ENCODE assay signal across 31 cellular contexts in the genomic region with DNA sequence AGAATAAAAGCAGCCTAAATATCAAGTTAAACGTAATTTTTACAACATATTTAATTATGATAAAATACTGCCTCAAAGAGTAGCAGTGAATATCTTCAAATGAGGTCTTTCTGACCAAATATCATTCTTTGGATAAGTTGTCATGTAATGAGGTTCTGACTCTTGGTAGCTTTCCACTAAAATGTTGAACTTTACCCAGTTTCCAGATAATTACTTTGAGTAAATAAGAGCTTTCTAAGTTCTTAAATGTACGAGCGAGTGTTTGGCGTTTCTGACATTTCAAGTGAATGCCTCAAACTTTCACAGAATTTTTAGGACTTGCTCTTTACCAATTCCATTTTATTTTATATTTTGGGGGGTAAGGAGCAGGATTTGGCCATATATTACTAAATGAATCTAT.
DNase-seq lines count a peak whose midpoint lies in the region; ATAC-seq, FAIRE-seq and TF ChIP-seq lines count a peak whose summit lies in the region.
"Had no signal": no experiment of that assay in that cellular context is flagged by ENCODE, and none has a peak within 500 bp of the region (broad histone marks: within the 10 kb centered on the region; RNA-seq: fewer than 3 reads in every experiment).

No MANE protein-coding gene starts in this region.

- no peak for TF ChIP-seq RAD21 in HepG2 (CRISPR knock-in tag; IDR thresholded peaks at IDR 0.05)

- H3K4me1 ChIP-seq in HepG2 (ENCODE audit: insufficient read depth, low read length) (peaks cover 14% of the 10 kb centered on the region), right lobe of liver (no peaks in the 10 kb centered on the region), hepatocyte (ENCODE audit: insufficient read depth) (peaks cover 5% of the 10 kb centered on the region)
- H3K4me1 ChIP-seq: A549; BE2C; BLaER1; BLaER1 treated with 17β-estradiol and CSF1 and Interleukin-3, amounts not matched to agents 10 nM and 100 nM had no signal

- TF ChIP-seq CTCF in HepG2 (CRISPR knock-in tag; IDR thresholded peaks at IDR 0.05), result no peak
- no peak for TF ChIP-seq CTCF in right lobe of liver (IDR thresholded peaks at IDR 0.05)
- no peak for TF ChIP-seq CTCF in hepatocyte (IDR thresholded peaks at IDR 0.05; ENCODE audit: poor library complexity)

- no peaks in the 10 kb centered on the region for H3K36me3 ChIP-seq in HepG2 (replicated peaks in 1 of 2; ENCODE audit: control insufficient read depth in 1 of 2, insufficient read depth in 2 of 2, low read length in 2 of 2)
- no peaks in the 10 kb centered on the region for H3K36me3 ChIP-seq in right lobe of liver
- no peaks in the 10 kb centered on the region for H3K36me3 ChIP-seq in hepatocyte (replicated peaks; ENCODE audit: insufficient read depth, low read depth)
- H3K36me3 ChIP-seq: BE2C; BLaER1; BLaER1 treated with 17β-estradiol and CSF1 and Interleukin-3, amounts not matched to agents 10 nM and 100 nM had no signal

- in situ Hi-C loops in HepG2 (cut with HindIII; ENCODE audit: extremely low pct_ligation_motif_present, low pct_unique_long_range_greater_than_20kb), result no loop called here

- CTCF ChIA-PET in HepG2 (lab: Yijun Ruan, JAX; ENCODE audit: low intra/inter-chr PET ratio, low total read pairs), result no interaction called here

- H3K79me2 ChIP-seq in HepG2 (ENCODE audit: insufficient read depth, low read length), result no peaks in the 10 kb centered on the region
- H3K79me2 ChIP-seq in hepatocyte, result no peaks in the 10 kb centered on the region

- intact Hi-C loops in HepG2 (cut with micrococcal nuclease; ENCODE audit: unreplicated experiment), result no loop called here
- intact Hi-C loops in right lobe of liver (cut with DNase I), result no loop called here

- no peak for TF ChIP-seq POLR2A in HepG2 (IDR thresholded peaks at IDR 0.05; ENCODE audit: insufficient read depth in 1 of 2, low read depth in 2 of 2, low read length in 2 of 2)
- TF ChIP-seq POLR2A in right lobe of liver (IDR thresholded peaks at IDR 0.05), result no peak

- POLR2A ChIA-PET in HepG2 (lab: Yijun Ruan, JAX), result no interaction called here

- H3K27me3 ChIP-seq in HepG2 (ENCODE audit: control insufficient read depth in 1 of 2, insufficient read depth in 2 of 2, low read length in 2 of 2), result no peaks in the 10 kb centered on the region
- H3K27me3 ChIP-seq in right lobe of liver, result no peaks in the 10 kb centered on the region
- H3K27me3 ChIP-seq in hepatocyte, result no peaks in the 10 kb centered on the region
- H3K27me3 ChIP-seq: BE2C; BLaER1; BLaER1 treated with 17β-estradiol and CSF1 and Interleukin-3, amounts not matched to agents 10 nM and 100 nM had no signal

- H3K4me2 ChIP-seq in HepG2 (ENCODE audit: low read depth, low read length) (no peak overlapping the region; the same call in 1 of the 2 replicates), hepatocyte (peak overlapping the region; percentile 59)
- H3K4me2 ChIP-seq: A549; BLaER1; BLaER1 treated with 17β-estradiol and CSF1 and Interleukin-3, amounts not matched to agents 10 nM and 100 nM had no signal

- H3K4me3 ChIP-seq in HepG2 (replicated peaks in 1 of 3; ENCODE audit: insufficient read depth in 1 of 3, low read depth in 2 of 3, low read length in 3 of 3) (no peak overlapping the region), right lobe of liver (no peak overlapping the region), hepatocyte (no peak overlapping the region)
- H3K4me3 ChIP-seq: A549; BLaER1; BLaER1 treated with 17β-estradiol and CSF1 and Interleukin-3, amounts not matched to agents 10 nM and 100 nM had no signal

- H4K20me1 ChIP-seq in HepG2 (ENCODE audit: insufficient read depth, low read length) (no peaks in the 10 kb centered on the region), hepatocyte (ENCODE audit: insufficient read depth, poor library complexity, severe bottlenecking) (no peaks in the 10 kb centered on the region)
- H4K20me1 ChIP-seq: BLaER1; BLaER1 treated with 17β-estradiol and CSF1 and Interleukin-3, amounts not matched to agents 10 nM and 100 nM had no signal

- under 1% methylated on average over 4 of the region's 4 CpGs for WGBS in HepG2 (ENCODE audit: low lambda C conversion rate)
- WGBS in right lobe of liver (ENCODE audit: insufficient coverage, low coverage, low lambda C conversion rate, missing lambda C conversion rate), result 42% methylated on average over 4 of the region's 4 CpGs
- 59% methylated on average over 4 of the region's 4 CpGs for WGBS in hepatocyte (ENCODE audit: low lambda C conversion rate, missing lambda C conversion rate)

- H3K27ac ChIP-seq in HepG2 (ENCODE audit: extremely low read length, insufficient read depth, low read length), result no peak overlapping the region
- H3K27ac ChIP-seq in right lobe of liver, result no peak overlapping the region
- no peak overlapping the region for H3K27ac ChIP-seq in hepatocyte
- H3K27ac ChIP-seq: 22Rv1; A549; BLaER1; BLaER1 treated with 17β-estradiol and CSF1 and Interleukin-3, amounts not matched to agents 10 nM and 100 nM; C4-2B had no signal

- H3K9ac ChIP-seq in HepG2 (ENCODE audit: insufficient read depth, low read depth, low read length), result no peak overlapping the region
- H3K9ac ChIP-seq: BLaER1; BLaER1 treated with 17β-estradiol and CSF1 and Interleukin-3, amounts not matched to agents 10 nM and 100 nM had no signal

- TF ChIP-seq EP300 in HepG2 (IDR thresholded peaks at IDR 0.05; ENCODE audit: low read depth in 2 of 2, low read length in 2 of 2) (no peak; a peak in 1 of 4 replicates), HepG2 (CRISPR knock-in tag; IDR thresholded peaks at IDR 0.05; ENCODE audit: borderline replicate concordance) (no peak)

- peaks cover 11% of the 10 kb centered on the region for H3K9me3 ChIP-seq in HepG2 (ENCODE audit: low read length)
- H3K9me3 ChIP-seq in right lobe of liver, result no peaks in the 10 kb centered on the region
- H3K9me3 ChIP-seq in hepatocyte (ENCODE audit: low read depth), result no peaks in the 10 kb centered on the region
- H3K9me3 ChIP-seq: A549, BE2C had no signal

- no peak for FAIRE-seq in HepG2 (lab: Jason Lieb, UNC)
- FAIRE-seq: A204.1, A549, D721Med had no signal

- BruUV-seq in HepG2 (replicated peaks; lab: Mats Ljungman, UMichigan), result no TSS peak

- DNase-seq in HepG2 (ENCODE audit: low spot score) (peak; percentile 3), right lobe of liver (no peak), hepatocyte (ENCODE audit: low spot score) (no peak), MV-4-11 (lab: John Stamatoyannopoulos, UW) (no peak)
- DNase-seq: 8988T; ACHN; AML-193; BE2C; C1 segment of cervical spinal cord; Caco-2; Calu3; CD4-positive, alpha-beta memory T cell; CD4-positive, alpha-beta T cell; CD4-positive, CD25-positive, alpha-beta regulatory T cell; CD8-positive, alpha-beta memory T cell; CD8-positive, alpha-beta T cell; COR-L47; DMS 273 treated with DMSO at 0.1 percent for 48 hours; DMS153; DMS53; DMS79; DMS79 treated with DMSO at 0.1 percent for 48 hours; DND-41; EL had no signal

- ATAC-seq in HepG2 (no peak), right lobe of liver (no peak)
- ATAC-seq: A549; CD8-positive, alpha-beta T cell had no signal

- no peaks in the 10 kb centered on the region for H3K9me2 ChIP-seq in hepatocyte (replicated peaks; ENCODE audit: insufficient read depth)

- H2AFZ ChIP-seq in HepG2 (ENCODE audit: low read length), result no peak overlapping the region
- H2AFZ ChIP-seq in hepatocyte, result no peak overlapping the region

TF ChIP-seq in HepG2, 621 proteins besides CTCF, POLR2A, EP300 and RAD21 (continues in another document):
- TF ChIP-seq HNF4A (CRISPR knock-in tag; IDR thresholded peaks at IDR 0.05), result peak; percentile 36; the same call in 1 of the 2 replicates
- TF ChIP-seq, protein P1, sequence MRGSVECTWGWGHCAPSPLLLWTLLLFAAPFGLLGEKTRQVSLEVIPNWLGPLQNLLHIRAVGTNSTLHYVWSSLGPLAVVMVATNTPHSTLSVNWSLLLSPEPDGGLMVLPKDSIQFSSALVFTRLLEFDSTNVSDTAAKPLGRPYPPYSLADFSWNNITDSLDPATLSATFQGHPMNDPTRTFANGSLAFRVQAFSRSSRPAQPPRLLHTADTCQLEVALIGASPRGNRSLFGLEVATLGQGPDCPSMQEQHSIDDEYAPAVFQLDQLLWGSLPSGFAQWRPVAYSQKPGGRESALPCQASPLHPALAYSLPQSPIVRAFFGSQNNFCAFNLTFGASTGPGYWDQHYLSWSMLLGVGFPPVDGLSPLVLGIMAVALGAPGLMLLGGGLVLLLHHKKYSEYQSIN (CRISPR knock-in tag; IDR thresholded peaks at IDR 0.05; ENCODE audit: borderline replicate concordance), result no peak
- TF ChIP-seq, protein P2, sequence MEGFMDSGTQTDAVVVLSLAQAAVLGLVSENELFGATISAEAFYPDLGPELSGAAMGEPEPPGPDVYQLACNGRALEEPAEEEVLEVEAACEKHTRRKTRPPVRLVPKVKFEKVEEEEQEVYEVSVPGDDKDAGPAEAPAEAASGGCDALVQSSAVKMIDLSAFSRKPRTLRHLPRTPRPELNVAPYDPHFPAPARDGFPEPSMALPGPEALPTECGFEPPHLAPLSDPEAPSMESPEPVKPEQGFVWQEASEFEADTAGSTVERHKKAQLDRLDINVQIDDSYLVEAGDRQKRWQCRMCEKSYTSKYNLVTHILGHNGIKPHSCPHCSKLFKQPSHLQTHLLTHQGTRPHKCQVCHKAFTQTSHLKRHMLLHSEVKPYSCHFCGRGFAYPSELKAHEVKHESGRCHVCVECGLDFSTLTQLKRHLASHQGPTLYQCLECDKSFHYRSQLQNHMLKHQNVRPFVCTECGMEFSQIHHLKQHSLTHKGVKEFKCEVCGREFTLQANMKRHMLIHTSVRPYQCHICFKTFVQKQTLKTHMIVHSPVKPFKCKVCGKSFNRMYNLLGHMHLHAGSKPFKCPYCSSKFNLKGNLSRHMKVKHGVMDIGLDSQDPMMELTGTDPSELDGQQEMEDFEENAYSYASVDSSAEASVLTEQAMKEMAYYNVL (CRISPR knock-in tag; IDR thresholded peaks at IDR 0.05; ENCODE audit: borderline replicate concordance), result no peak
- no peak for TF ChIP-seq MAF1 (CRISPR knock-in tag; IDR thresholded peaks at IDR 0.05; ENCODE audit: borderline replicate concordance)
- TF ChIP-seq FOXA1 (IDR thresholded peaks at IDR 0.05), result no peak
- 0 out of 2 replicates have a peak, but pooled peaks have one; percentile 15 for TF ChIP-seq FOXA1 (CRISPR knock-in tag; IDR thresholded peaks at IDR 0.05)
- TF ChIP-seq, protein P3, sequence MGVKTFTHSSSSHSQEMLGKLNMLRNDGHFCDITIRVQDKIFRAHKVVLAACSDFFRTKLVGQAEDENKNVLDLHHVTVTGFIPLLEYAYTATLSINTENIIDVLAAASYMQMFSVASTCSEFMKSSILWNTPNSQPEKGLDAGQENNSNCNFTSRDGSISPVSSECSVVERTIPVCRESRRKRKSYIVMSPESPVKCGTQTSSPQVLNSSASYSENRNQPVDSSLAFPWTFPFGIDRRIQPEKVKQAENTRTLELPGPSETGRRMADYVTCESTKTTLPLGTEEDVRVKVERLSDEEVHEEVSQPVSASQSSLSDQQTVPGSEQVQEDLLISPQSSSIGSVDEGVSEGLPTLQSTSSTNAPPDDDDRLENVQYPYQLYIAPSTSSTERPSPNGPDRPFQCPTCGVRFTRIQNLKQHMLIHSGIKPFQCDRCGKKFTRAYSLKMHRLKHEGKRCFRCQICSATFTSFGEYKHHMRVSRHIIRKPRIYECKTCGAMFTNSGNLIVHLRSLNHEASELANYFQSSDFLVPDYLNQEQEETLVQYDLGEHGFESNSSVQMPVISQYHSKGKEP (CRISPR knock-in tag; IDR thresholded peaks at IDR 0.05), result no peak
- peak; percentile 76 for TF ChIP-seq BCL6 (CRISPR knock-in tag; IDR thresholded peaks at IDR 0.05)
- peak; percentile 81; the same call in 1 of the 2 replicates for TF ChIP-seq ZNF549 (CRISPR knock-in tag; IDR thresholded peaks at IDR 0.05)
